ENCODE assay signal across 19 cellular contexts in genomic region chr1:34156739-34157138, GRCh38. TPM values are rescaled to one million over a fixed set of nuclear protein-coding genes. Genes with fewer than 3 reads are reported as not detected.
"Had no signal": no experiment of that assay in that cellular context is flagged by ENCODE, and none has a peak within 500 bp of the region (broad histone marks: within the 10 kb centered on the region; RNA-seq: fewer than 3 reads in every experiment).

No MANE protein-coding gene starts in this region.

- H3K4me1 Mint-ChIP-seq: activated CD8-positive, alpha-beta memory T cell treated with anti-CD3 and anti-CD28 coated beads, Interleukin-2, amount 10 ng/mL, durations not matched to agents 7 days and 5 days; activated naive CD8-positive, alpha-beta T cell treated with anti-CD3 and anti-CD28 coated beads, Interleukin-2, amount 50 U/mL, for 24 hours; memory B cell; natural killer cell; stimulated activated memory B cell treated with anti-CD40 and anti-IgM and Interleukin-4, amounts not matched to agents 10 μg/mL and 1 μg/mL and 100 μg/mL, for 72 hours had no signal

- H3K4me3 Mint-ChIP-seq: activated CD8-positive, alpha-beta memory T cell treated with anti-CD3 and anti-CD28 coated beads, Interleukin-2, amount 10 ng/mL, durations not matched to agents 7 days and 5 days; activated naive CD4-positive, alpha-beta T cell treated with anti-CD3 and anti-CD28 coated beads for 36 hours; activated naive CD8-positive, alpha-beta T cell treated with anti-CD3 and anti-CD28 coated beads, Interleukin-2, amount 50 U/mL, for 24 hours; memory B cell; natural killer cell; stimulated activated memory B cell treated with anti-CD40 and anti-IgM and Interleukin-4, amounts not matched to agents 10 μg/mL and 1 μg/mL and 100 μg/mL, for 72 hours had no signal

- H3K36me3 ChIP-seq: tibial artery, uterus had no signal

- H3K27ac Mint-ChIP-seq: activated CD8-positive, alpha-beta memory T cell treated with anti-CD3 and anti-CD28 coated beads, Interleukin-2, amount 10 ng/mL, durations not matched to agents 7 days and 5 days; activated naive CD4-positive, alpha-beta T cell treated with anti-CD3 and anti-CD28 coated beads for 36 hours; activated naive CD8-positive, alpha-beta T cell treated with anti-CD3 and anti-CD28 coated beads, Interleukin-2, amount 50 U/mL, for 24 hours; activated T-helper 2 cell treated with anti-CD3 and anti-CD28 coated beads, Interferon-gamma antibody, Interleukin-2, Interleukin-4, amounts not matched to agents 10 μg/mL and 5 μg/mL and 100 μg/mL, durations not matched to agents 14 hours and 24 hours and 36 hours; memory B cell; natural killer cell; stimulated activated memory B cell treated with anti-CD40 and anti-IgM and Interleukin-4, amounts not matched to agents 10 μg/mL and 1 μg/mL and 100 μg/mL, for 72 hours had no signal

- H3K36me3 Mint-ChIP-seq: activated CD8-positive, alpha-beta memory T cell treated with anti-CD3 and anti-CD28 coated beads, Interleukin-2, amount 10 ng/mL, durations not matched to agents 7 days and 5 days; memory B cell; natural killer cell; stimulated activated memory B cell treated with anti-CD40 and anti-IgM and Interleukin-4, amounts not matched to agents 10 μg/mL and 1 μg/mL and 100 μg/mL, for 72 hours had no signal

- H3K9me3 ChIP-seq: tibial artery, uterus had no signal

- H3K4me3 ChIP-seq: tibial artery, uterus had no signal

- ATAC-seq: activated CD8-positive, alpha-beta memory T cell treated with anti-CD3 and anti-CD28 coated beads, Interleukin-2, amount 10 ng/mL, durations not matched to agents 7 days and 5 days; activated naive CD8-positive, alpha-beta T cell treated with anti-CD3 and anti-CD28 coated beads, Interleukin-2, amount 50 U/mL, for 24 hours; foreskin keratinocyte; left ventricle myocardium superior; natural killer cell; stimulated activated memory B cell treated with anti-CD40 and anti-IgM and Interleukin-4, amounts not matched to agents 10 μg/mL and 1 μg/mL and 100 μg/mL, for 72 hours had no signal

- H3K27me3 ChIP-seq: foreskin keratinocyte, uterus had no signal

- DNase-seq: activated CD4-positive, alpha-beta T cell treated with anti-CD3 and anti-CD28 coated beads, Interleukin-2, amount 50 U/mL, for 48 hours; activated CD8-positive, alpha-beta memory T cell treated with anti-CD3 and anti-CD28 coated beads, Interleukin-2, amount 10 ng/mL, durations not matched to agents 7 days and 5 days; activated naive CD4-positive, alpha-beta T cell treated with anti-CD3 and anti-CD28 coated beads for 36 hours; activated naive CD8-positive, alpha-beta T cell treated with anti-CD3 and anti-CD28 coated beads, Interleukin-2, amount 50 U/mL, for 24 hours; activated T-cell treated with anti-CD3 and anti-CD28 coated beads, Interleukin-2, amount 50 U/mL, for 1 hour; aorta; cerebellar nuclear complex; effector CD8-positive, alpha-beta T cell; foreskin keratinocyte; glutamatergic neuron; hypothalamus; kidney glomerular epithelial cell; left ventricle myocardium superior; natural killer cell; tibial artery; uterus had no signal

- H3K27ac ChIP-seq: foreskin keratinocyte, tibial artery, uterus had no signal

- H3K9me3 Mint-ChIP-seq: activated naive CD4-positive, alpha-beta T cell treated with anti-CD3 and anti-CD28 coated beads for 36 hours; activated naive CD8-positive, alpha-beta T cell treated with anti-CD3 and anti-CD28 coated beads, Interleukin-2, amount 50 U/mL, for 24 hours; activated T-helper 2 cell treated with anti-CD3 and anti-CD28 coated beads, Interferon-gamma antibody, Interleukin-2, Interleukin-4, amounts not matched to agents 10 μg/mL and 5 μg/mL and 100 μg/mL, durations not matched to agents 14 hours and 24 hours and 36 hours; natural killer cell had no signal

- H3K4me1 ChIP-seq: foreskin keratinocyte, tibial artery, uterus had no signal

RNA-seq across cellular contexts. Expression of gene CSMD2, which starts 8.3 kb away (rescaled TPM):
- total RNA-seq: activated CD8-positive, alpha-beta memory T cell treated with anti-CD3 and anti-CD28 coated beads, Interleukin-2, amount 10 ng/mL, durations not matched to agents 7 days and 5 days; activated naive CD4-positive, alpha-beta T cell treated with anti-CD3 and anti-CD28 coated beads for 36 hours; activated T-helper 2 cell treated with anti-CD3 and anti-CD28 coated beads, Interferon-gamma antibody, Interleukin-2, Interleukin-4, amounts not matched to agents 10 μg/mL and 5 μg/mL and 100 μg/mL, durations not matched to agents 14 hours and 24 hours and 36 hours; natural killer cell had no signal

RNA-seq across cellular contexts. Expression of gene C1orf94, which starts 20.0 kb away (rescaled TPM):
- total RNA-seq: activated CD8-positive, alpha-beta memory T cell treated with anti-CD3 and anti-CD28 coated beads, Interleukin-2, amount 10 ng/mL, durations not matched to agents 7 days and 5 days; activated naive CD4-positive, alpha-beta T cell treated with anti-CD3 and anti-CD28 coated beads for 36 hours; activated T-helper 2 cell treated with anti-CD3 and anti-CD28 coated beads, Interferon-gamma antibody, Interleukin-2, Interleukin-4, amounts not matched to agents 10 μg/mL and 5 μg/mL and 100 μg/mL, durations not matched to agents 14 hours and 24 hours and 36 hours; aorta; foreskin keratinocyte; left ventricle myocardium superior; natural killer cell; uterus had no signal
- polyA plus RNA-seq: aorta, foreskin keratinocyte had no signal
